In genomic region chr12:38175538-38175937, GRCh38 we compare ENCODE assay signal across 18 cellular contexts.
DNase-seq lines count a peak whose midpoint lies in the region; TF ChIP-seq lines count a peak whose summit lies in the region.
"Had no signal": no experiment of that assay in that cellular context is flagged by ENCODE, and none has a peak within 500 bp of the region (broad histone marks: within the 10 kb centered on the region; RNA-seq: fewer than 3 reads in every experiment).

No MANE protein-coding gene starts in this region.

- no peak overlapping the region for H3K27ac ChIP-seq in substantia nigra (ENCODE audit: low read depth, low read length, poor library complexity, severe bottlenecking)
- H3K27ac ChIP-seq: C4-2B, PC-9 had no signal

- H3K4me3 ChIP-seq in epithelial cell of esophagus (ENCODE audit: low read length) = no peak overlapping the region
- H3K4me3 ChIP-seq: GM12878, K562, PC-9 had no signal

- DNase-seq in H4 (ENCODE audit: low spot score) (peak; percentile 30), M059J (ENCODE audit: low read depth) (peak; percentile 38), epithelial cell of esophagus (ENCODE audit: low read depth) (peak; percentile 65), NCI-H1092 (lab: John Stamatoyannopoulos, UW) (no peak), substantia nigra (lab: John Stamatoyannopoulos, UW) (no peak), putamen (ENCODE audit: low spot score) (no peak)
- no peak for DNase-seq in activated naive CD4-positive, alpha-beta T cell treated with anti-CD3 and anti-CD28 coated beads, Interleukin-2, amount 50 U/mL, for 16 hours
- DNase-seq: AML-193, DMS153, HCEC 1CT, NCI-H1417 treated with DMSO at 0.1 percent for 48 hours, NCI-H1930, NCI-H345, NCI-H524 treated with DMSO at 0.1 percent for 48 hours had no signal

- TF ChIP-seq CTCF in epithelial cell of esophagus (IDR thresholded peaks at IDR 0.05; ENCODE audit: insufficient read depth, low read depth, low read length, missing control alignments) = no peak

Comparison
In these comparisons a context has a peak if more than half of its experiments do, and no peak if none do; other contexts are left out.
1. DNase-seq: peak in H4 (single experiment), M059J (single experiment) and epithelial cell of esophagus (single experiment); none in activated naive CD4-positive, alpha-beta T cell treated with anti-CD3 and anti-CD28 coated beads, Interleukin-2, amount 50 U/mL, for 16 hours (single experiment), NCI-H1092 (single experiment), substantia nigra (0 of 49) and putamen (single experiment).